In genomic region chr9:124260769-124261603, GRCh38 we compare ENCODE assay signal across 9 cellular contexts. TPM values are rescaled to one million over a fixed set of nuclear protein-coding genes. Genes with fewer than 3 reads are reported as not detected.
DNase-seq lines count a peak whose midpoint lies in the region; FAIRE-seq and TF ChIP-seq lines count a peak whose summit lies in the region.
"Had no signal": no experiment of that assay in that cellular context is flagged by ENCODE, and none has a peak within 500 bp of the region (broad histone marks: within the 10 kb centered on the region; RNA-seq: fewer than 3 reads in every experiment).

No MANE protein-coding gene starts in this region.

- H3K27ac ChIP-seq in esophagus (ENCODE audit: low read depth in 2 of 2, low read length in 1 of 2) = peak overlapping the region; percentile 56 to 79
- H3K27ac ChIP-seq: KMS-11 had no signal

- peak overlapping the region; percentile 99 for H3K27ac Mint-ChIP-seq in neural crest cell (ENCODE audit: unreplicated experiment)

- no peaks in the 10 kb centered on the region for H3K27me3 Mint-ChIP-seq in neural crest cell (ENCODE audit: low read depth)

- H3K4me3 ChIP-seq in GM08714 (ENCODE audit: low read length) = peak overlapping the region; percentile 19; the same call in 1 of the 2 replicates
- H3K4me3 ChIP-seq in esophagus (ENCODE audit: low read depth in 1 of 2, low read length in 2 of 2) = no peak overlapping the region

- H3K36me3 ChIP-seq in esophagus (ENCODE audit: control insufficient read depth in 2 of 2, insufficient read depth in 2 of 2, low read length in 1 of 2) = no peaks in the 10 kb centered on the region

- peak; percentile 91 for FAIRE-seq in RCC 7860 (lab: Jason Lieb, UNC)

- peak overlapping the region; percentile 88 for H3K4me3 Mint-ChIP-seq in neural crest cell

- TF ChIP-seq CTCF in neural crest cell (conservative IDR thresholded peaks at IDR 0.05) = no peak

- H3K9me3 Mint-ChIP-seq in neural crest cell = no peaks in the 10 kb centered on the region

- DNase-seq in RCC 7860 (ENCODE audit: low spot score) = peak; percentile 89
- no peak for DNase-seq in neural crest cell (ENCODE audit: low read depth, low spot score)
- no peak for DNase-seq in NCI-H446 (lab: John Stamatoyannopoulos, UW)
- DNase-seq in DMS114 treated with DMSO at 0.1 percent for 48 hours (lab: John Stamatoyannopoulos, UW; ENCODE audit: unreplicated experiment) = no peak
- DNase-seq in SK-N-DZ (ENCODE audit: low spot score) = no peak
- DNase-seq in NCI-H510A (lab: John Stamatoyannopoulos, UW) = no peak

- peaks cover 77% of the 10 kb centered on the region for H3K4me1 Mint-ChIP-seq in neural crest cell

- WGBS in esophagus, 2 donors = 55 to 57% methylated on average over 15 of the region's 15 CpGs

- peaks cover 2% of the 10 kb centered on the region for H3K36me3 Mint-ChIP-seq in neural crest cell (ENCODE audit: low read depth)

- H3K27me3 ChIP-seq in esophagus (ENCODE audit: control insufficient read depth in 1 of 2, insufficient read depth in 2 of 2, low read length in 2 of 2) = no peaks in the 10 kb centered on the region

- no peaks in the 10 kb centered on the region for H3K9me3 ChIP-seq in esophagus (ENCODE audit: control insufficient read depth in 2 of 2, insufficient read depth in 1 of 2, low read depth in 1 of 2, low read length in 1 of 2)

- peaks cover 11 to 13% of the 10 kb centered on the region in 2 donors for H3K4me1 ChIP-seq in esophagus (ENCODE audit: control insufficient read depth in 2 of 2, insufficient read depth in 2 of 2, low read length in 1 of 2)

RNA-seq across cellular contexts. Expression of gene NEK6, which starts 3.2 kb away (rescaled TPM):
- polyA plus RNA-seq in esophagus = 1 to 10 TPM; 1.7 to 2.3 TPM
- 31.7 and 31.9 TPM in 2 replicates for total RNA-seq in neural crest cell
- not detected in 2 replicates for polyA plus RNA-seq in SK-N-DZ (2014; cell fraction: cytosol; rRNA removed)
- polyA plus RNA-seq in SK-N-DZ (2014; cell fraction: nucleus; rRNA removed) = not detected in 2 replicates
